Comparison of ENCODE assay signal across 7 cellular contexts in the genomic region with DNA sequence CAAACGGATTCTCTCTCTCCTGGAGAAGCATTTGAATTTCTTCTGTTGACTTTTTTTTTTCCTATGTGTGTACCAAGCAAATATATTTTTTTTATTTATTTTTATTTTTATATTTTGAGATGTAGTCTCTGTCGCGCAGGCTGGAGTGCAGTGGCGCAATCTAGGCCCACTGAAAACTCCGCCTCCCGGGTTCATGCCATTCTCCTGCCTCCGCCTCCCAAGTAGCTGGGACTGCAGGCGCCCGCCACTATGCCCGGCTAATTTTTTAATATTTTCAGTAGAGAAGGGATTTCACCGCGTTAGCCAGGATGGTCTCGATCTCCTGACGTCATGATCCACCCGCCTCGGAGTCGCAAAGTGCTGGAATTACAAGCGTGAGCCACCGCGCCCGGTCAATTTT.
"Had no signal": no experiment of that assay in that cellular context is flagged by ENCODE, and none has a peak within 500 bp of the region (broad histone marks: within the 10 kb centered on the region; RNA-seq: fewer than 3 reads in every experiment).

No MANE protein-coding gene starts in this region.

- DNase-seq: H9, HCEC 1CT, KBM-7 had no signal

- ATAC-seq: GM23338 had no signal

- FAIRE-seq: H1, H54, HTR-8/SVneo had no signal

- H3K4me3 ChIP-seq: GM23338 had no signal
